ENCODE assay signal across 8 cellular contexts in the genomic region with DNA sequence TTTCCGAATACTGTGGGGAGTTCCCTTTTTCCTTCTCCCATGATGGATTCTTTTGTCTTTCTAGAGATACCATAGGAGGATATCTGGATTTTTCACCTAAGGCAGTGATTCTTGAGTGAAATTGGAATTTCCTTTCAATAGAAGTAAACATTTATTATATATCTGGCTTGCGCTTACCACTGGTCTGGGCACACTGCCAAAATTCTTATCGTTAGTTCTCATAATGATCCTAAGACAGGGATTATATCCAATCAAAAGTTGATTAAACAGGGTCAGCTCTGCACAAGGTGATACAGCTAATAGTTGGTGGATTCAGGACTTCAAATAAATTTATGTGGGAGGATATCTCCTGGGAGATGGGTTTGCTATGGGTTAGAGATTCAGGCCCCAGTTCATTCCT. TPM values are rescaled to one million over a fixed set of nuclear protein-coding genes. Genes with fewer than 3 reads are reported as not detected.
DNase-seq lines count a peak whose midpoint lies in the region; ATAC-seq and TF ChIP-seq lines count a peak whose summit lies in the region.
"Had no signal": no experiment of that assay in that cellular context is flagged by ENCODE, and none has a peak within 500 bp of the region (broad histone marks: within the 10 kb centered on the region; RNA-seq: fewer than 3 reads in every experiment).

No MANE protein-coding gene starts in this region.

- H3K27ac Mint-ChIP-seq in central memory CD8-positive, alpha-beta T cell (ENCODE audit: low read depth), result peak overlapping the region; percentile 87
- H3K27ac Mint-ChIP-seq in neural crest cell (ENCODE audit: unreplicated experiment), result no peak overlapping the region

- no peaks in the 10 kb centered on the region for H3K9me3 Mint-ChIP-seq in central memory CD8-positive, alpha-beta T cell
- H3K9me3 Mint-ChIP-seq in neural crest cell, result no peaks in the 10 kb centered on the region

- H3K4me1 Mint-ChIP-seq in central memory CD8-positive, alpha-beta T cell, result peaks cover 93% of the 10 kb centered on the region
- peaks cover 76% of the 10 kb centered on the region for H3K4me1 Mint-ChIP-seq in neural crest cell

- peak; percentile 10 for ATAC-seq in central memory CD8-positive, alpha-beta T cell (replicated peaks; ENCODE audit: extremely low read depth, poor library complexity, severe bottlenecking)
- ATAC-seq in HG02885 (IDR thresholded peaks at IDR 0.05; ENCODE audit: poor library complexity, unreplicated experiment) (no peak), GM21737 (IDR thresholded peaks at IDR 0.05; ENCODE audit: unreplicated experiment) (no peak)

- DNase-seq in Daoy (ENCODE audit: low read depth), result peak; percentile 35
- peak; percentile 39 for DNase-seq in NCI-H1105 (lab: John Stamatoyannopoulos, UW)
- DNase-seq in central memory CD8-positive, alpha-beta T cell (ENCODE audit: low spot score in 2 of 2), result no peak
- no peak for DNase-seq in neural crest cell (ENCODE audit: low read depth, low spot score)
- DNase-seq in NCI-H2029 (lab: John Stamatoyannopoulos, UW), result no peak
- DNase-seq: left lung had no signal

- H3K4me3 Mint-ChIP-seq in central memory CD8-positive, alpha-beta T cell, result peak overlapping the region; percentile 44
- peak overlapping the region; percentile 25 for H3K4me3 Mint-ChIP-seq in neural crest cell

- H3K27me3 Mint-ChIP-seq in central memory CD8-positive, alpha-beta T cell, result no peaks in the 10 kb centered on the region
- H3K27me3 Mint-ChIP-seq in neural crest cell (ENCODE audit: low read depth), result no peaks in the 10 kb centered on the region

- TF ChIP-seq CTCF in neural crest cell (conservative IDR thresholded peaks at IDR 0.05), result no peak

- H3K36me3 Mint-ChIP-seq in central memory CD8-positive, alpha-beta T cell (ENCODE audit: insufficient read depth), result peaks cover 9% of the 10 kb centered on the region
- H3K36me3 Mint-ChIP-seq in neural crest cell (ENCODE audit: low read depth), result peaks cover 6% of the 10 kb centered on the region

RNA-seq across cellular contexts. Expression of a gene that starts 9.6 kb away (rescaled TPM):
- total RNA-seq in Daoy (2014; rRNA removed; shearing (Covaris generic)), result 29.1 and 50.7 TPM in 2 replicates
- total RNA-seq in neural crest cell, result 83.4 and 85.8 TPM in 2 replicates

Comparison
In these comparisons a context has a peak if more than half of its experiments do, and no peak if none do; other contexts are left out.
1. DNase-seq: peak in Daoy (single experiment) and NCI-H1105 (single experiment); none in central memory CD8-positive, alpha-beta T cell (0 of 2), neural crest cell (single experiment) and NCI-H2029 (single experiment).